ENCODE assay signal across 8 cellular contexts in the genomic region with DNA sequence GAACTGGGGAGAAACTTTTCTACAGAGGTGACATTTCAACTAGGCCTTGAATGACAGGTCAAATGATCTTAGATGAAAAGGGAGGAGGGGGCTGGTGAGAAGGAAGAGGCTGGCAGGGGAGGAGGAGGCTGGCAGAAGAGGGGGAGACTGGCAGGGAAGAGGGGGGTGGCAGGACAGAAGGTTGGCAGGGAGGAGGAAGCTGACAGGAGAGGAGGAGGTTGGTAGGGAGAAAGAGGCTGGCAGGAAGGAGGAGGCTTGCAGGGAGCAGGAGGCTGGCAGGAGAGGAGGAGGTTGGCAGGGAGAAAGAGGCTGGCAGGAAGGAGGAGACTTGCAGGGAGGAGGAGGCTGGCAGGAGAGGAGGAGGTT.
A peak's percentile ranks its signal among the peaks of the same experiment; 100 is the strongest.
DNase-seq lines count a peak whose midpoint lies in the region; ATAC-seq and TF ChIP-seq lines count a peak whose summit lies in the region.

No MANE protein-coding gene starts in this region.

- H3K27ac ChIP-seq in CD8-positive, alpha-beta T cell (ENCODE audit: low read depth, low read length): no peak overlapping the region
- H3K27ac ChIP-seq in MM.1S (ENCODE audit: low read length): no peak overlapping the region
- no peak overlapping the region for H3K27ac ChIP-seq in duodenal mucosa (ENCODE audit: low read depth, low read length)
- no peak overlapping the region for H3K27ac ChIP-seq in neuronal stem cell (replicated peaks; ENCODE audit: low read length)

- peak overlapping the region; percentile 41; the same call in 1 of the 2 replicates for H3K4me2 ChIP-seq in MM.1S (ENCODE audit: low read depth, low read length)
- H3K4me2 ChIP-seq in neuronal stem cell (ENCODE audit: insufficient read depth, low read length, poor library complexity, severe bottlenecking): peak overlapping the region; percentile 77

- peaks cover 2% of the 10 kb centered on the region for H3K79me1 ChIP-seq in neuronal stem cell (ENCODE audit: low read depth, low read length)

- H3K4me1 Mint-ChIP-seq in CD8-positive, alpha-beta T cell (ENCODE audit: low read depth): peaks cover 10% of the 10 kb centered on the region

- no peak overlapping the region for H4K91ac ChIP-seq in neuronal stem cell (ENCODE audit: low read depth, low read length, poor library complexity)

- no peak for ATAC-seq in CD8-positive, alpha-beta T cell
- ATAC-seq in GM18517 (IDR thresholded peaks at IDR 0.05; ENCODE audit: unreplicated experiment): no peak
- no peak for ATAC-seq in GM18909 (IDR thresholded peaks at IDR 0.05; ENCODE audit: poor library complexity, unreplicated experiment)

- no peaks in the 10 kb centered on the region for H3K9me3 Mint-ChIP-seq in CD8-positive, alpha-beta T cell

- no peak for TF ChIP-seq CTCF in CD8-positive, alpha-beta T cell (IDR thresholded peaks at IDR 0.05)
- no peak for TF ChIP-seq CTCF in MM.1S (IDR thresholded peaks at IDR 0.05; ENCODE audit: low read length)

- no peak overlapping the region for H3K14ac ChIP-seq in neuronal stem cell (ENCODE audit: low read length)

- H3K9ac ChIP-seq in MM.1S (ENCODE audit: low read length): no peak overlapping the region
- H3K9ac ChIP-seq in duodenal mucosa (ENCODE audit: low read depth in 1 of 2, low read length in 2 of 2): no peak overlapping the region
- no peak overlapping the region for H3K9ac ChIP-seq in neuronal stem cell (ENCODE audit: low read depth, low read length, poor library complexity)

- H3K27me3 Mint-ChIP-seq in CD8-positive, alpha-beta T cell (ENCODE audit: low read depth): peaks cover 5% of the 10 kb centered on the region

- no peak overlapping the region for H3K18ac ChIP-seq in neuronal stem cell (ENCODE audit: low read length)

- no peaks in the 10 kb centered on the region for H3K36me3 Mint-ChIP-seq in CD8-positive, alpha-beta T cell

- peak overlapping the region; percentile 31; the same call in 1 of the 2 replicates for H2AFZ ChIP-seq in MM.1S (ENCODE audit: low read length)
- no peak overlapping the region for H2AFZ ChIP-seq in neuronal stem cell (ENCODE audit: low read length)

- H2BK12ac ChIP-seq in neuronal stem cell (ENCODE audit: low read length): no peak overlapping the region

- H4K20me1 ChIP-seq in MM.1S (ENCODE audit: insufficient read depth, low read length): no peaks in the 10 kb centered on the region

- H3K36me3 ChIP-seq in CD8-positive, alpha-beta T cell (ENCODE audit: insufficient read depth, low read length): no peaks in the 10 kb centered on the region
- H3K36me3 ChIP-seq in MM.1S (replicated peaks; ENCODE audit: insufficient read depth, low read length) (no peaks in the 10 kb centered on the region), duodenal mucosa (ENCODE audit: control insufficient read depth in 1 of 2, insufficient read depth in 2 of 2, low read length in 2 of 2) (no peaks in the 10 kb centered on the region), neuronal stem cell (replicated peaks in 1 of 2; ENCODE audit: control insufficient read depth in 2 of 2, insufficient read depth in 2 of 2, low read length in 2 of 2) (peaks cover 0 to 2% of the 10 kb centered on the region in 2 donors)

- no peaks in the 10 kb centered on the region for H3F3A ChIP-seq in MM.1S (ENCODE audit: insufficient read depth, low read length)

- CTCF ChIA-PET in CD8-positive, alpha-beta T cell (lab: Charles Lee): no interaction called here

- no peaks in the 10 kb centered on the region for H3K9me3 ChIP-seq in CD8-positive, alpha-beta T cell (ENCODE audit: low read length)
- no peaks in the 10 kb centered on the region for H3K9me3 ChIP-seq in MM.1S (replicated peaks; ENCODE audit: insufficient read depth, low read length)
- no peaks in the 10 kb centered on the region for H3K9me3 ChIP-seq in duodenal mucosa (ENCODE audit: control insufficient read depth in 1 of 2, low read length in 2 of 2)
- H3K9me3 ChIP-seq in neuronal stem cell (replicated peaks in 1 of 2; ENCODE audit: control insufficient read depth in 2 of 2, insufficient read depth in 1 of 2, low read depth in 1 of 2, low read length in 2 of 2): peaks cover 0 to 6% of the 10 kb centered on the region in 2 donors

- H3K79me2 ChIP-seq in MM.1S (ENCODE audit: low read length): no peaks in the 10 kb centered on the region

- no peak overlapping the region for H4K8ac ChIP-seq in neuronal stem cell (ENCODE audit: low read depth, low read length)

- peak overlapping the region; percentile 80 for H3K4me3 Mint-ChIP-seq in CD8-positive, alpha-beta T cell

- H2BK120ac ChIP-seq in neuronal stem cell (ENCODE audit: low read depth, low read length): no peak overlapping the region

- H3K23ac ChIP-seq in neuronal stem cell (ENCODE audit: low read depth, low read length, poor library complexity): no peak overlapping the region

- POLR2A ChIA-PET in CD8-positive, alpha-beta T cell (lab: Charles Lee): interaction anchor here (1.0 kb wide), 1 partner anchor 63 kb away, joined by 3 read pairs; a partner anchor contains a TSS

- H3K4ac ChIP-seq in neuronal stem cell (ENCODE audit: low read length): no peak overlapping the region

- no peak overlapping the region for H2BK5ac ChIP-seq in neuronal stem cell (ENCODE audit: low read length)

- H3K4me1 ChIP-seq in CD8-positive, alpha-beta T cell (ENCODE audit: insufficient read depth, low read length): peaks cover 9% of the 10 kb centered on the region
- no peaks in the 10 kb centered on the region for H3K4me1 ChIP-seq in MM.1S (ENCODE audit: low read length)
- H3K4me1 ChIP-seq in duodenal mucosa (ENCODE audit: control insufficient read depth in 1 of 2, insufficient read depth in 2 of 2, low read length in 2 of 2): peaks cover 10 to 21% of the 10 kb centered on the region in 2 donors
- peaks cover 0 to 4% of the 10 kb centered on the region in 2 donors for H3K4me1 ChIP-seq in neuronal stem cell (ENCODE audit: control insufficient read depth in 2 of 2, insufficient read depth in 1 of 2, low read depth in 1 of 2, low read length in 2 of 2)

- intact Hi-C loops in CD8-positive, alpha-beta T cell (cut with DNase I, micrococcal nuclease): no loop called here

- H3K27ac Mint-ChIP-seq in CD8-positive, alpha-beta T cell: no peak overlapping the region

- no peaks in the 10 kb centered on the region for H3K9me2 ChIP-seq in MM.1S (replicated peaks; ENCODE audit: insufficient read depth, low read length)

- H3K27me3 ChIP-seq in CD8-positive, alpha-beta T cell (ENCODE audit: insufficient read depth, low read length): no peaks in the 10 kb centered on the region
- no peaks in the 10 kb centered on the region for H3K27me3 ChIP-seq in MM.1S (replicated peaks; ENCODE audit: insufficient read depth, low read length)
- H3K27me3 ChIP-seq in duodenal mucosa (ENCODE audit: control insufficient read depth in 1 of 2, insufficient read depth in 2 of 2, low read length in 2 of 2): peaks cover 0 to 6% of the 10 kb centered on the region in 2 donors
- H3K27me3 ChIP-seq in neuronal stem cell (ENCODE audit: control insufficient read depth in 3 of 3, insufficient read depth in 3 of 3, low read depth in 1 of 3, low read length in 3 of 3): peaks cover 13 to 44% (median 30%) of the 10 kb centered on the region in 3 experiments

- no peak overlapping the region for H2BK15ac ChIP-seq in neuronal stem cell (ENCODE audit: low read length)

- DNase-seq in CD8-positive, alpha-beta T cell: no peak
- DNase-seq in MM.1S (no peak), neuronal stem cell (ENCODE audit: low spot score) (no peak), DMS 273 treated with DMSO at 0.1 percent for 48 hours (lab: John Stamatoyannopoulos, UW) (no peak), NCI-H187 treated with DMSO at 0.1 percent for 48 hours (lab: John Stamatoyannopoulos, UW) (no peak)

- peak overlapping the region; percentile 62 for H3K4me3 ChIP-seq in CD8-positive, alpha-beta T cell (ENCODE audit: low read depth, low read length)
- H3K4me3 ChIP-seq in MM.1S (ENCODE audit: low read length) (peak overlapping the region; percentile 37; the same call in 1 of the 2 replicates), duodenal mucosa (ENCODE audit: low read depth in 1 of 2, low read length in 2 of 2) (peak overlapping the region; percentile 61 to 62), neuronal stem cell (ENCODE audit: low read length in 2 of 2) (no peak overlapping the region)

- no peak overlapping the region for H2AK5ac ChIP-seq in neuronal stem cell (ENCODE audit: low read depth, low read length)

Comparison
In these comparisons a context has a peak if more than half of its experiments do, and no peak if none do; other contexts are left out.
1. H3K4me3 ChIP-seq: peak in CD8-positive, alpha-beta T cell (single experiment), MM.1S (single experiment) and duodenal mucosa (2 of 2); none in neuronal stem cell (0 of 2).